Comparison of ENCODE assay signal across 8 cellular contexts in the genomic region with DNA sequence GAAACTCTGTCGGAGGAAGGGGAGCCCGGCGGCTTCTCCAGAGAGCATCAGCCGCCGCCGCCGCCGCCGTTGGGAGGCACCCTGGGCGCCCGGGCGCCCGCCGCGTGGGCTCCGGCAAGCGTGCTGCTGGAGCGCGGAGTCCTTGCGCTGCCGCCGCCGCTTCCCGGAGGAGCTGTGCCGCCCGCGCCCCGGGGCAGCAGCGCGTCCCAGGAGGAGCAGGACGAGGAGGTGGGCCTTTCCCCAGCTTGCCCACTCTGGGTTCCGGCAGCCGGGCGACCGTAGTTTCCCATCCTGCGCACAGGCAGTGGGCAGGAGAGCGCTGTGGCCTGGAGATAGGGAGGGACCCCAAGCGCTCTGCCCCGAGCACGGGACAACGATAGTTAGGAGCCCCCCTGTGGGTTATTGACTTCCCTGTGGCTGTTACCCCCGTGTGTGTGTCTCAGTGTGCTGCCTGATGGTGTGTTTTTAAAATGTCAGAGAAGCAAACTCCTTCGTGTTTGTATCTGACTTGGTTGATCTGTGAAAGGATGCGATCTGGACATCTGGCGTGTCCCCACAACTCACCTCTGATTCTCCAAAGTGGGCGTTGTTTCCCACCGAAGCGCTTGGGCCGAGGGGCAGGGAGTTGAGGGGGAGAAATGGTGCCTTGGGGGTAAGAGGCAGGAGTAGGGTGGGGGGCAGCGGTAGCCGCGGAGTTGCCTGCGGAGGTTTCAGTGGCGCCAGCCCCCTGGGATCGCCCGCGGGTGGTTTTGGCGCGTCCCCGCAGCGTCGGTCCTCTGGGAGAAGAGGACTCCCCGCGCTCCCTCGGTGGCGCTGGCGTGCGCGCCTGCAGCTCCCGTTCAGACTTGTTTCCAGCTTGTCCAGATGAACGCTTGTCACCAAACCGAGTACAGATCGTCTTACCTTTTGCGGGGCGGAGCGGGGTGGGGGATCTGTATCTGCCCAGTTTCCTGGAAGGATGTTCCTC.
A peak's percentile ranks its signal among the peaks of the same experiment; 100 is the strongest.
DNase-seq lines count a peak whose midpoint lies in the region; ATAC-seq and TF ChIP-seq lines count a peak whose summit lies in the region.

No MANE protein-coding gene starts in this region.

- no peaks in the 10 kb centered on the region for H3K9me3 ChIP-seq in tibial artery

- peaks cover 0 to 3% of the 10 kb centered on the region in 2 donors for H3K27me3 ChIP-seq in tibial artery

- in situ Hi-C loops in GM13977 (cut with MboI; ENCODE audit: low pct_unique_long_range_greater_than_20kb, low sequenced_read_pairs, unreplicated experiment) = no loop called here

- H3K4me3 Mint-ChIP-seq in effector memory CD8-positive, alpha-beta T cell = peak overlapping the region; percentile 36 to 60

- TF ChIP-seq CTCF in GM13977 (IDR thresholded peaks at IDR 0.05; ENCODE audit: extremely low read depth, insufficient read depth, missing control alignments) (no peak), tibial artery (IDR thresholded peaks at IDR 0.05) (no peak)

- peaks cover 0 to 8% of the 10 kb centered on the region in 2 donors for H3K4me1 Mint-ChIP-seq in effector memory CD8-positive, alpha-beta T cell (ENCODE audit: low read depth in 2 of 2)

- no peak overlapping the region for H3K27ac Mint-ChIP-seq in effector memory CD8-positive, alpha-beta T cell

- H3K4me3 ChIP-seq in tibial artery = peak overlapping the region; percentile 57 to 79

- intact Hi-C loops in tibial artery (cut with DNase I; ENCODE audit: low total_unique reads) = no loop called here

- H3K4me1 ChIP-seq in tibial artery = peaks cover 0 to 26% (median 11%) of the 10 kb centered on the region in 4 donors

- H3K36me3 ChIP-seq in tibial artery = no peaks in the 10 kb centered on the region

- ATAC-seq in HG03432 (IDR thresholded peaks at IDR 0.05; ENCODE audit: unreplicated experiment) = peak; percentile 29
- ATAC-seq in effector memory CD8-positive, alpha-beta T cell (replicated peaks) = no peak

- H3K27ac ChIP-seq in tibial artery = peak overlapping the region in 1 of 2 donors; percentile 43

- peak; percentile 4 for DNase-seq in AG08395 (ENCODE audit: low spot score)
- DNase-seq in GM13977 (ENCODE audit: low spot score) = peak; percentile 41
- DNase-seq in SHP77 treated with DMSO at 0.1 percent for 48 hours (lab: John Stamatoyannopoulos, UW) = peak; percentile 39
- DNase-seq in effector memory CD8-positive, alpha-beta T cell = no peak
- DNase-seq in medulla oblongata (ENCODE audit: extremely low spot score) = peak; percentile 18
- no peak for DNase-seq in tibial artery
- DNase-seq in DMS153 (lab: John Stamatoyannopoulos, UW) = no peak

- H3K36me3 Mint-ChIP-seq in effector memory CD8-positive, alpha-beta T cell (ENCODE audit: insufficient read depth) = no peaks in the 10 kb centered on the region

- H3K9me3 Mint-ChIP-seq in effector memory CD8-positive, alpha-beta T cell = no peaks in the 10 kb centered on the region

- H3K27me3 Mint-ChIP-seq in effector memory CD8-positive, alpha-beta T cell = peaks cover 57 to 65% of the 10 kb centered on the region in 2 donors

Comparison
In these comparisons a context has a peak if more than half of its experiments do, and no peak if none do; other contexts are left out.
1. DNase-seq: peak in AG08395 (single experiment), GM13977 (single experiment), SHP77 treated with DMSO at 0.1 percent for 48 hours (single experiment) and medulla oblongata (single experiment); none in effector memory CD8-positive, alpha-beta T cell (0 of 3), tibial artery (0 of 2) and DMS153 (single experiment).